Comparison of ENCODE assay signal across 1 cellular context in the genomic region with DNA sequence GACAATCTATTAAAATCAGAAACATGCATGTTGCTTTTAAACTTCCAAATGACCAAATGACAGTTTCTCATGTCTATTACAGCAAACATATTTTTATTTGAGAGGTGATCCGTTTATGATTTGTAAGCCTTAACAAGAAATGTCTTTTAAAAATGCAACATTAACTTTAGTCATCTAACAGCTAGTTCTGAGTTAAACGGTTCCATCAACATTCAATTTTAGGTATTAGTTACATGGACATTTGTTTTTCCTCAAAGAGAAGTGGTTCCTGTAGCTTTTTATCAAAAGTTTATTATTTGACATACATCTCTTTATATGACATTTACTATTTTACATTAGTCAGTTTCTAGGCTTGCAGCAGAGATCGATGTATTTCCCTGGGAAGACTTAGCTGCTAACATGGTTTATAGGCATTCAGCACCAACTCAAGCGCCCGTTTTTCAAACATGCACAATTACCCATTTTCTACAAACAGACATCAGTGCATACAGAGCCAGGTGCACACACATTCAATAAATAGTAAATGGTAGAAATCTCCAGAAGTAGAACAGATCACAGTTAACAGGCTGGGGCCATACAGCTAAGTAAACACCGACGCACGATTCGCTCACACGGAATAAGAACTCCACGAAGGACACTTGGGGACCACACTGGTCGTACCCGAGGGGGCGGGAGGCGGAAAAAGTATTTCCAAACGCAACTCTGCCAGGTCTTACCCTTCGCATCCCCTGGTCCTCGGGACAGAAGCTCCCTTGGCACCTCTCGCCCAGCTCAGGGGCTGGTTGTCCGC.
TF ChIP-seq lines count a peak whose summit lies in the region.

No MANE protein-coding gene starts in this region.

TF ChIP-seq in HEK293, 187 proteins besides CTCF, POLR2A, EP300 and RAD21 (continued from another document):
- TF ChIP-seq, protein P1, sequence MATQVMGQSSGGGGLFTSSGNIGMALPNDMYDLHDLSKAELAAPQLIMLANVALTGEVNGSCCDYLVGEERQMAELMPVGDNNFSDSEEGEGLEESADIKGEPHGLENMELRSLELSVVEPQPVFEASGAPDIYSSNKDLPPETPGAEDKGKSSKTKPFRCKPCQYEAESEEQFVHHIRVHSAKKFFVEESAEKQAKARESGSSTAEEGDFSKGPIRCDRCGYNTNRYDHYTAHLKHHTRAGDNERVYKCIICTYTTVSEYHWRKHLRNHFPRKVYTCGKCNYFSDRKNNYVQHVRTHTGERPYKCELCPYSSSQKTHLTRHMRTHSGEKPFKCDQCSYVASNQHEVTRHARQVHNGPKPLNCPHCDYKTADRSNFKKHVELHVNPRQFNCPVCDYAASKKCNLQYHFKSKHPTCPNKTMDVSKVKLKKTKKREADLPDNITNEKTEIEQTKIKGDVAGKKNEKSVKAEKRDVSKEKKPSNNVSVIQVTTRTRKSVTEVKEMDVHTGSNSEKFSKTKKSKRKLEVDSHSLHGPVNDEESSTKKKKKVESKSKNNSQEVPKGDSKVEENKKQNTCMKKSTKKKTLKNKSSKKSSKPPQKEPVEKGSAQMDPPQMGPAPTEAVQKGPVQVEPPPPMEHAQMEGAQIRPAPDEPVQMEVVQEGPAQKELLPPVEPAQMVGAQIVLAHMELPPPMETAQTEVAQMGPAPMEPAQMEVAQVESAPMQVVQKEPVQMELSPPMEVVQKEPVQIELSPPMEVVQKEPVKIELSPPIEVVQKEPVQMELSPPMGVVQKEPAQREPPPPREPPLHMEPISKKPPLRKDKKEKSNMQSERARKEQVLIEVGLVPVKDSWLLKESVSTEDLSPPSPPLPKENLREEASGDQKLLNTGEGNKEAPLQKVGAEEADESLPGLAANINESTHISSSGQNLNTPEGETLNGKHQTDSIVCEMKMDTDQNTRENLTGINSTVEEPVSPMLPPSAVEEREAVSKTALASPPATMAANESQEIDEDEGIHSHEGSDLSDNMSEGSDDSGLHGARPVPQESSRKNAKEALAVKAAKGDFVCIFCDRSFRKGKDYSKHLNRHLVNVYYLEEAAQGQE (tag by site-specific recombination; IDR thresholded peaks at IDR 0.05) = no peak
- TF ChIP-seq ZSCAN4 (tag by site-specific recombination; IDR thresholded peaks at IDR 0.05) (peak; percentile 73; the same call in 1 of the 2 replicates), ZNF501 (tag by site-specific recombination; IDR thresholded peaks at IDR 0.05) (no peak), ZBTB1 (tag by site-specific recombination; IDR thresholded peaks at IDR 0.05) (no peak)
- TF ChIP-seq, protein P2, sequence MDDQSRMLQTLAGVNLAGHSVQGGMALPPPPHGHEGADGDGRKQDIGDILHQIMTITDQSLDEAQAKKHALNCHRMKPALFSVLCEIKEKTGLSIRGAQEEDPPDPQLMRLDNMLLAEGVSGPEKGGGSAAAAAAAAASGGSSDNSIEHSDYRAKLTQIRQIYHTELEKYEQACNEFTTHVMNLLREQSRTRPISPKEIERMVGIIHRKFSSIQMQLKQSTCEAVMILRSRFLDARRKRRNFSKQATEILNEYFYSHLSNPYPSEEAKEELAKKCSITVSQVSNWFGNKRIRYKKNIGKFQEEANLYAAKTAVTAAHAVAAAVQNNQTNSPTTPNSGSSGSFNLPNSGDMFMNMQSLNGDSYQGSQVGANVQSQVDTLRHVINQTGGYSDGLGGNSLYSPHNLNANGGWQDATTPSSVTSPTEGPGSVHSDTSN (CRISPR knock-in tag; IDR thresholded peaks at IDR 0.05) = 0 out of 2 replicates have a peak, but pooled peaks have one; percentile 2
TF ChIP-seq in HEK293: peak in this region for 10.
